In the genomic region with DNA sequence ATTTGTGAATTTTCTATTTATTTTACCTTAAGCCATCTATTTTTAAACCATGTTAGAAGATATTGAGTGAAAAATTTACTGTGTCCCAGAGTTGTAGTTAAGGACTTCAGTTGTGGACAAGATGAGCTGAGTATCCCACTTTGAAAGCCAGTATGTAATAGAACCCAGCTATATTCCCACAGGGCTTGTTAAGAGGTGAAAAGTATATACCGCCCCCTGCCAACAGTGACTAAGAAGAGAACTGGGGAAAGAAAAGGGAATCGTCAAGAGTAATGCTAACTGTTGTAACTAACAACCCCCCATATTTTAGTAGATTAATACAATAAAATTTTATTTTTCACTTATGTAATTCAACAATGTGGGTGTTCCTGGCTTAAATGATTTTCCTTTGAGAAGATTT, we compare ENCODE assay signal across 23 cellular contexts.
A peak's percentile ranks its signal among the peaks of the same experiment; 100 is the strongest.
DNase-seq lines count a peak whose midpoint lies in the region; ATAC-seq and TF ChIP-seq lines count a peak whose summit lies in the region.
"Had no signal": no experiment of that assay in that cellular context is flagged by ENCODE, and none has a peak within 500 bp of the region (broad histone marks: within the 10 kb centered on the region; RNA-seq: fewer than 3 reads in every experiment).

No MANE protein-coding gene starts in this region.

- H3K9ac ChIP-seq in endodermal cell (ENCODE audit: extremely low read depth, low read length, poor library complexity, severe bottlenecking) (no peak overlapping the region), neural progenitor cell (no peak overlapping the region)

- H3K4me2 ChIP-seq in neural progenitor cell, result no peak overlapping the region

- H3K4me3 Mint-ChIP-seq in endodermal cell, result no peak overlapping the region
- H3K4me3 Mint-ChIP-seq in neural progenitor cell, result no peak overlapping the region
- H3K4me3 Mint-ChIP-seq: neural crest cell had no signal

- H3K9me3 Mint-ChIP-seq in endodermal cell (no peaks in the 10 kb centered on the region), neural progenitor cell (no peaks in the 10 kb centered on the region)
- H3K9me3 Mint-ChIP-seq: neural crest cell had no signal

- intact Hi-C loops in sciatic nerve (cut with DNase I), result no loop called here

- H2AFZ ChIP-seq in neural progenitor cell (replicated peaks), result no peak overlapping the region

- TF ChIP-seq POLR2A in NB4 (IDR thresholded peaks at IDR 0.05; ENCODE audit: extremely low read depth, insufficient read length), result no peak

- H3K79me2 ChIP-seq in neural progenitor cell (ENCODE audit: low read depth), result no peaks in the 10 kb centered on the region

- H4K20me1 ChIP-seq in neural progenitor cell (ENCODE audit: low read depth), result no peaks in the 10 kb centered on the region

- H3K27me3 Mint-ChIP-seq in endodermal cell (ENCODE audit: insufficient read depth) (no peaks in the 10 kb centered on the region), neural progenitor cell (ENCODE audit: insufficient read depth, low read depth) (no peaks in the 10 kb centered on the region)

- H3F3A ChIP-seq in neural progenitor cell (ENCODE audit: low read depth), result no peaks in the 10 kb centered on the region

- ATAC-seq in sciatic nerve (no peak), GM18511 (IDR thresholded peaks at IDR 0.05; ENCODE audit: unreplicated experiment) (no peak), GM21447 (IDR thresholded peaks at IDR 0.05; ENCODE audit: unreplicated experiment) (no peak)
- ATAC-seq: body of pancreas, heart right ventricle had no signal

- H3K36me3 Mint-ChIP-seq in endodermal cell (ENCODE audit: low read depth) (no peaks in the 10 kb centered on the region), neural progenitor cell (no peaks in the 10 kb centered on the region)

- H3K4me1 Mint-ChIP-seq in endodermal cell, result no peaks in the 10 kb centered on the region
- H3K4me1 Mint-ChIP-seq in neural progenitor cell, result no peaks in the 10 kb centered on the region

- H3K4me3 ChIP-seq in NB4 (ENCODE audit: low read depth, low read length), result no peak overlapping the region
- H3K4me3 ChIP-seq in endodermal cell (ENCODE audit: low read length), result no peak overlapping the region
- H3K4me3 ChIP-seq in neural progenitor cell, result no peak overlapping the region
- H3K4me3 ChIP-seq: body of pancreas, colonic mucosa, heart right ventricle, left ventricle myocardium inferior had no signal

- no peak overlapping the region for H3K27ac ChIP-seq in endodermal cell (ENCODE audit: low read depth, low read length)
- H3K27ac ChIP-seq in neural progenitor cell, result no peak overlapping the region
- H3K27ac ChIP-seq: body of pancreas, colonic mucosa, heart right ventricle, left ventricle myocardium inferior had no signal

- H3K9me3 ChIP-seq in endodermal cell (ENCODE audit: control insufficient read depth, low read length) (no peaks in the 10 kb centered on the region), neural progenitor cell (ENCODE audit: low read depth) (no peaks in the 10 kb centered on the region)
- H3K9me3 ChIP-seq: BE2C, body of pancreas, colonic mucosa, left ventricle myocardium inferior had no signal

- H3K27ac Mint-ChIP-seq in endodermal cell (no peak overlapping the region), neural progenitor cell (no peak overlapping the region)

- H3K4me1 ChIP-seq in endodermal cell (ENCODE audit: control insufficient read depth, insufficient read depth, low read length), result no peaks in the 10 kb centered on the region
- H3K4me1 ChIP-seq in neural progenitor cell, result no peaks in the 10 kb centered on the region
- H3K4me1 ChIP-seq: BE2C, body of pancreas, colonic mucosa, heart right ventricle, left ventricle myocardium inferior had no signal

- H3K27me3 ChIP-seq in endodermal cell (ENCODE audit: control insufficient read depth, insufficient read depth, low read length, poor library complexity, severe bottlenecking), result no peaks in the 10 kb centered on the region
- H3K27me3 ChIP-seq in neural progenitor cell, result no peaks in the 10 kb centered on the region
- H3K27me3 ChIP-seq: BE2C, body of pancreas, colonic mucosa, heart right ventricle had no signal

- WGBS in endodermal cell (ENCODE audit: insufficient coverage in 1 of 2, insufficient read length in 1 of 2), 2 experiments, result no CpG with 5 or more reads among the region's 2 CpGs

- no peaks in the 10 kb centered on the region for H3K36me3 ChIP-seq in endodermal cell (ENCODE audit: control insufficient read depth, insufficient read depth, low read length)
- no peaks in the 10 kb centered on the region for H3K36me3 ChIP-seq in neural progenitor cell
- H3K36me3 ChIP-seq: BE2C, colonic mucosa, heart right ventricle, left ventricle myocardium inferior had no signal

- TF ChIP-seq CTCF in NB4 (IDR thresholded peaks at IDR 0.05; ENCODE audit: low read depth, low read length) (no peak), endodermal cell (conservative IDR thresholded peaks at IDR 0.05) (peak; percentile 70), neural progenitor cell (IDR thresholded peaks at IDR 0.05) (peak; percentile 28)

- DNase-seq in NCI-H748 (lab: John Stamatoyannopoulos, UW; ENCODE audit: unreplicated experiment), result peak; percentile 2
- no peak for DNase-seq in NCI-H748 treated with DMSO at 0.1 percent for 48 hours (lab: John Stamatoyannopoulos, UW)
- peak; percentile 50 for DNase-seq in NB4 (ENCODE audit: low read depth)
- DNase-seq in endodermal cell, result no peak
- DNase-seq in neural progenitor cell (ENCODE audit: low spot score), result no peak
- no peak for DNase-seq in sciatic nerve (ENCODE audit: low spot score)
- DNase-seq: activated CD4-positive, alpha-beta T cell treated with anti-CD3 and anti-CD28 coated beads, Interleukin-2, amount 50 U/mL, for 48 hours; activated CD4-positive, CD25-positive, alpha-beta regulatory T cell; activated effector memory CD4-positive, alpha-beta T cell treated with Interleukin-2 at 50 U/mL for 16 hours; BE2C; body of pancreas; colonic mucosa; COR-L47; H7; heart right ventricle; KBM-7; left ventricle myocardium inferior; NCI-H1930; NCI-H510A treated with DMSO at 0.1 percent for 48 hours; T1000 had no signal

Comparison
In these comparisons a context has a peak if more than half of its experiments do, and no peak if none do; other contexts are left out.
1. DNase-seq: peak in NCI-H748 (single experiment) and NB4 (single experiment); none in NCI-H748 treated with DMSO at 0.1 percent for 48 hours (single experiment), endodermal cell (single experiment), neural progenitor cell (single experiment) and sciatic nerve (single experiment).